In genomic region chr19:15495151-15495550, GRCh38 we compare ENCODE assay signal across 30 cellular contexts. TPM values are rescaled to one million over a fixed set of nuclear protein-coding genes. Genes with fewer than 3 reads are reported as not detected.
"Had no signal": no experiment of that assay in that cellular context is flagged by ENCODE, and none has a peak within 500 bp of the region (broad histone marks: within the 10 kb centered on the region; RNA-seq: fewer than 3 reads in every experiment).

No MANE protein-coding gene starts in this region.

- H3K27me3 ChIP-seq: right atrium auricular region, right lobe of liver, testis, thyroid gland, upper lobe of left lung, vagina had no signal

- DNase-seq: hypothalamus; immature natural killer cell; kidney; lower lobe of right lung; mammary epithelial cell; mesenchymal stem cell; naive thymus-derived CD8-positive, alpha-beta T cell; nucleus accumbens; right lobe of liver; stimulated activated CD4-positive, alpha-beta T cell treated with anti-CD3 and anti-CD28 coated beads, Interleukin-12 subunit alpha, Interleukin-12 subunit beta, amount 100 ng/mL, for 4 hours; stimulated activated CD4-positive, alpha-beta T cell treated with anti-CD3 and anti-CD28 coated beads, Interleukin-15, amount 100 ng/mL, for 24 hours; stimulated activated CD4-positive, alpha-beta T cell treated with anti-CD3 and anti-CD28 coated beads, Interleukin-2, amount 100 ng/mL, for 24 hours; stimulated activated CD4-positive, alpha-beta T cell treated with anti-CD3 and anti-CD28 coated beads, Interleukin-4, amount 100 ng/mL, for 1 hour; stimulated activated naive B cell treated with anti-CD40 and anti-IgM and Interleukin-4, amounts not matched to agents 10 μg/mL and 1 μg/mL and 100 μg/mL, for 72 hours; stimulated activated naive CD8-positive, alpha-beta T cell treated with anti-CD3 and anti-CD28 coated beads, Interleukin-15, Interleukin-2, amounts not matched to agents 100 U/mL and 50 U/mL, for 24 hours; stomach; testis; thyroid gland; transverse colon; upper lobe of left lung had no signal

- H3K9me3 ChIP-seq: lower lobe of right lung, right atrium auricular region, right lobe of liver, testis, thyroid gland, transverse colon, upper lobe of left lung, vagina had no signal

- H3K4me1 ChIP-seq: lower lobe of right lung, parathyroid adenoma, right atrium auricular region, testis, thyroid gland, transverse colon, upper lobe of left lung, vagina had no signal

- H3K36me3 ChIP-seq: lower lobe of right lung, right atrium auricular region, right lobe of liver, stomach, thyroid gland, transverse colon, upper lobe of left lung, vagina had no signal

- H3K4me3 ChIP-seq: lower lobe of right lung, right atrium auricular region, right lobe of liver, skin epidermis, stomach, testis, thyroid gland, transverse colon, upper lobe of left lung, vagina had no signal

- H3K27ac ChIP-seq: lower lobe of right lung, parathyroid adenoma, right atrium auricular region, right lobe of liver, skin epidermis, stomach, testis, thyroid gland, transverse colon, vagina had no signal

- ATAC-seq: lower lobe of right lung; naive thymus-derived CD8-positive, alpha-beta T cell; right lobe of liver; stimulated activated naive B cell treated with anti-CD40 and anti-IgM and Interleukin-4, amounts not matched to agents 10 μg/mL and 1 μg/mL and 100 μg/mL, for 72 hours; stimulated activated naive CD8-positive, alpha-beta T cell treated with anti-CD3 and anti-CD28 coated beads, Interleukin-15, Interleukin-2, amounts not matched to agents 100 U/mL and 50 U/mL, for 24 hours had no signal

RNA-seq across cellular contexts. Expression of gene CYP4F22, which starts 13.2 kb away (rescaled TPM):
- total RNA-seq: mammary epithelial cell, neural crest cell, osteoblast, posterior vena cava, pulmonary artery endothelial cell, renal cortical epithelial cell, right atrium auricular region, transverse colon had no signal

RNA-seq across cellular contexts. Expression of gene PGLYRP2, which starts 15.8 kb away (rescaled TPM):
- total RNA-seq: kidney, lower lobe of right lung, mammary epithelial cell, neural crest cell, osteoblast, posterior vena cava, pulmonary artery endothelial cell, renal cortical epithelial cell, right atrium auricular region, stomach, thyroid gland, transverse colon, upper lobe of left lung, urinary bladder, vagina had no signal
- polyA plus RNA-seq: mammary epithelial cell, stomach had no signal

RNA-seq across cellular contexts. Expression of gene RASAL3, which starts 30.8 kb away (rescaled TPM):
- total RNA-seq: mammary epithelial cell, neural crest cell had no signal
- polyA plus RNA-seq: mammary epithelial cell had no signal
